Comparison of ENCODE assay signal across 17 cellular contexts in genomic region chr3:189622629-189623028, GRCh38. TPM values are rescaled to one million over a fixed set of nuclear protein-coding genes. Genes with fewer than 3 reads are reported as not detected.
"Had no signal": no experiment of that assay in that cellular context is flagged by ENCODE, and none has a peak within 500 bp of the region (broad histone marks: within the 10 kb centered on the region; RNA-seq: fewer than 3 reads in every experiment).

No MANE protein-coding gene starts in this region.

- H2AFZ ChIP-seq: neural progenitor cell had no signal

- H3K4me3 ChIP-seq: dorsolateral prefrontal cortex, heart right ventricle, lung, neural progenitor cell, sigmoid colon had no signal

- ATAC-seq: heart right ventricle; stimulated activated memory B cell treated with anti-CD40 and anti-IgM and Interleukin-4, amounts not matched to agents 10 μg/mL and 1 μg/mL and 100 μg/mL, for 72 hours; T-helper 17 cell had no signal

- H3K27me3 Mint-ChIP-seq: activated naive CD4-positive, alpha-beta T cell treated with anti-CD3 and anti-CD28 coated beads, Interleukin-2, amount 10 ng/mL, durations not matched to agents 7 days and 5 days; stimulated activated memory B cell treated with anti-CD40 and anti-IgM and Interleukin-4, amounts not matched to agents 10 μg/mL and 1 μg/mL and 100 μg/mL, for 72 hours; T-helper 17 cell had no signal

- H3K4me3 Mint-ChIP-seq: activated naive CD4-positive, alpha-beta T cell treated with anti-CD3 and anti-CD28 coated beads, Interleukin-2, amount 10 ng/mL, durations not matched to agents 7 days and 5 days; endodermal cell; neural progenitor cell; stimulated activated memory B cell treated with anti-CD40 and anti-IgM and Interleukin-4, amounts not matched to agents 10 μg/mL and 1 μg/mL and 100 μg/mL, for 72 hours; T-helper 17 cell had no signal

- H3K27ac ChIP-seq: dorsolateral prefrontal cortex, heart right ventricle, neural progenitor cell, sigmoid colon had no signal

- H3K4me2 ChIP-seq: neural progenitor cell had no signal

- H3K36me3 ChIP-seq: heart right ventricle, neural progenitor cell, sigmoid colon had no signal

- H3K9me3 Mint-ChIP-seq: activated naive CD4-positive, alpha-beta T cell treated with anti-CD3 and anti-CD28 coated beads, Interleukin-2, amount 10 ng/mL, durations not matched to agents 7 days and 5 days; endodermal cell; neural progenitor cell; stimulated activated memory B cell treated with anti-CD40 and anti-IgM and Interleukin-4, amounts not matched to agents 10 μg/mL and 1 μg/mL and 100 μg/mL, for 72 hours had no signal

- DNase-seq: activated CD4-positive, alpha-beta T cell treated with anti-CD3 and anti-CD28 coated beads, Interleukin-2, amount 50 U/mL, for 1 hour; activated CD4-positive, CD25-positive, alpha-beta regulatory T cell; activated naive CD4-positive, alpha-beta T cell treated with anti-CD3 and anti-CD28 coated beads, Interleukin-2, amount 10 ng/mL, durations not matched to agents 7 days and 5 days; activated T-cell treated with anti-CD3 and anti-CD28 coated beads for 4 hours; dorsolateral prefrontal cortex; endodermal cell; heart right ventricle; left cardiac atrium; midbrain; sigmoid colon; T-helper 17 cell had no signal

- H3K4me1 ChIP-seq: heart right ventricle, neural progenitor cell, sigmoid colon had no signal

- H3K4me1 Mint-ChIP-seq: activated naive CD4-positive, alpha-beta T cell treated with anti-CD3 and anti-CD28 coated beads, Interleukin-2, amount 10 ng/mL, durations not matched to agents 7 days and 5 days; endodermal cell; neural progenitor cell; stimulated activated memory B cell treated with anti-CD40 and anti-IgM and Interleukin-4, amounts not matched to agents 10 μg/mL and 1 μg/mL and 100 μg/mL, for 72 hours; T-helper 17 cell had no signal

- H3K27ac Mint-ChIP-seq: activated naive CD4-positive, alpha-beta T cell treated with anti-CD3 and anti-CD28 coated beads, Interleukin-2, amount 10 ng/mL, durations not matched to agents 7 days and 5 days; endodermal cell; neural progenitor cell; stimulated activated memory B cell treated with anti-CD40 and anti-IgM and Interleukin-4, amounts not matched to agents 10 μg/mL and 1 μg/mL and 100 μg/mL, for 72 hours; T-helper 17 cell had no signal

- H3K27me3 ChIP-seq: heart right ventricle, neural progenitor cell, sigmoid colon had no signal

- H3K36me3 Mint-ChIP-seq: activated naive CD4-positive, alpha-beta T cell treated with anti-CD3 and anti-CD28 coated beads, Interleukin-2, amount 10 ng/mL, durations not matched to agents 7 days and 5 days; neural progenitor cell; stimulated activated memory B cell treated with anti-CD40 and anti-IgM and Interleukin-4, amounts not matched to agents 10 μg/mL and 1 μg/mL and 100 μg/mL, for 72 hours had no signal

RNA-seq across cellular contexts. Expression of gene TP63, which starts 8.6 kb away (rescaled TPM):
- total RNA-seq: chondrocyte, endodermal cell, epithelial cell of proximal tubule, pulmonary artery endothelial cell had no signal
